Comparison of ENCODE assay signal across 8 cellular contexts in genomic region chr15:66252411-66253295, GRCh38. TPM values are rescaled to one million over a fixed set of nuclear protein-coding genes. Genes with fewer than 3 reads are reported as not detected.
DNase-seq lines count a peak whose midpoint lies in the region; ATAC-seq, FAIRE-seq and TF ChIP-seq lines count a peak whose summit lies in the region.

No MANE protein-coding gene starts in this region.

- FAIRE-seq in pancreas (lab: Jason Lieb, UNC), result no peak

- H3K27ac ChIP-seq in RWPE1, result no peak overlapping the region
- H3K27ac ChIP-seq in heart left ventricle, result no peak overlapping the region
- H3K27ac ChIP-seq in pancreas, result no peak overlapping the region
- no peak overlapping the region for H3K27ac ChIP-seq in vagina

- H3K4me1 ChIP-seq in BE2C (no peaks in the 10 kb centered on the region), heart left ventricle (peaks cover 0 to 31% (median 23%) of the 10 kb centered on the region in 12 donors), pancreas (peaks cover 0 to 11% (median 8%) of the 10 kb centered on the region in 3 donors), vagina (peaks cover 34% of the 10 kb centered on the region)

- CTCF ChIA-PET in RWPE1 (lab: Yijun Ruan, JAX), result interaction anchor here (0.6 to 1.0 kb wide), 5 partner anchors 12 to 193 kb away, joined by 3 to 6 read pairs (median 4); no protein-coding TSS in a partner anchor

- H3K4me3 Mint-ChIP-seq in activated naive CD8-positive, alpha-beta T cell treated with anti-CD3 and anti-CD28 coated beads for 36 hours, result peak overlapping the region; percentile 58

- peaks cover 8% of the 10 kb centered on the region for H3K4me1 Mint-ChIP-seq in activated naive CD8-positive, alpha-beta T cell treated with anti-CD3 and anti-CD28 coated beads for 36 hours

- POLR2A ChIA-PET in RWPE1 (lab: Yijun Ruan, JAX; ENCODE audit: low non-redundant PET), result no interaction called here

- H3K9me3 ChIP-seq in BE2C (no peaks in the 10 kb centered on the region), heart left ventricle (no peaks in the 10 kb centered on the region), pancreas (no peaks in the 10 kb centered on the region), vagina (no peaks in the 10 kb centered on the region)

- no peaks in the 10 kb centered on the region for H3K9me3 Mint-ChIP-seq in activated naive CD8-positive, alpha-beta T cell treated with anti-CD3 and anti-CD28 coated beads for 36 hours

- H3K27ac Mint-ChIP-seq in activated naive CD8-positive, alpha-beta T cell treated with anti-CD3 and anti-CD28 coated beads for 36 hours, result no peak overlapping the region

- H3K27me3 Mint-ChIP-seq in activated naive CD8-positive, alpha-beta T cell treated with anti-CD3 and anti-CD28 coated beads for 36 hours, result peaks cover 67% of the 10 kb centered on the region

- no peaks in the 10 kb centered on the region for H3K36me3 Mint-ChIP-seq in activated naive CD8-positive, alpha-beta T cell treated with anti-CD3 and anti-CD28 coated beads for 36 hours

- H3K27me3 ChIP-seq in BE2C, result peaks cover 22% of the 10 kb centered on the region; the same call in 1 of the 2 replicates
- peaks cover 23 to 85% (median 53%) of the 10 kb centered on the region in 9 donors for H3K27me3 ChIP-seq in heart left ventricle
- H3K27me3 ChIP-seq in pancreas, result peaks cover 0 to 13% (median 2%) of the 10 kb centered on the region in 4 donors
- H3K27me3 ChIP-seq in vagina, result no peaks in the 10 kb centered on the region

- intact Hi-C loops in heart left ventricle (cut with DNase I), result no loop called here
- intact Hi-C loops in pancreas (cut with DNase I), result no loop called here
- intact Hi-C loops in vagina (cut with DNase I), result no loop called here

- ATAC-seq in heart left ventricle (peak; percentile 52 to 87 (median 78)), pancreas (peak; percentile 83 to 92 (median 90)), GM18520 (IDR thresholded peaks at IDR 0.05; ENCODE audit: unreplicated experiment) (no peak)

- H3K4me3 ChIP-seq in BE2C (ENCODE audit: low read depth, low read length) (peak overlapping the region; percentile 73), heart left ventricle (peak overlapping the region; percentile 45 to 62 (median 52)), pancreas (peak overlapping the region; percentile 35 to 48 (median 44)), vagina (peak overlapping the region; percentile 40 to 53)

- WGBS in heart left ventricle, 4 donors, result 0 to 1% (median 1%) methylated on average over 41 to 79 of the region's 79 CpGs
- 0% methylated on average over 79 of the region's 79 CpGs for WGBS in pancreas, 2 donors

- no peak for TF ChIP-seq POLR2A in heart left ventricle (IDR thresholded peaks at IDR 0.05)
- no peak for TF ChIP-seq POLR2A in vagina (IDR thresholded peaks at IDR 0.05)

- TF ChIP-seq CTCF in BE2C (IDR thresholded peaks at IDR 0.05; ENCODE audit: low read depth, low read length), result peak; percentile 83
- TF ChIP-seq CTCF in RWPE1 (conservative IDR thresholded peaks at IDR 0.05; ENCODE audit: low read depth), result peak; percentile 95
- peak; percentile 48 to 82 (median 64) for TF ChIP-seq CTCF in heart left ventricle (IDR thresholded peaks at IDR 0.05)
- TF ChIP-seq CTCF in pancreas (IDR thresholded peaks at IDR 0.05), result peak; percentile 49 to 67 (median 56)
- peak in 2 of 3 experiments; percentile 37 to 49 for TF ChIP-seq CTCF in vagina (IDR thresholded peaks at IDR 0.05)

- H3K36me3 ChIP-seq in BE2C (no peaks in the 10 kb centered on the region), heart left ventricle (no peaks in the 10 kb centered on the region), pancreas (no peaks in the 10 kb centered on the region), vagina (no peaks in the 10 kb centered on the region)

- DNase-seq in BE2C, result peak; percentile 85
- peak; percentile 36 for DNase-seq in HCEC 1CT
- peak; percentile 81 for DNase-seq in RWPE1 (ENCODE audit: low spot score)
- DNase-seq in activated naive CD8-positive, alpha-beta T cell treated with anti-CD3 and anti-CD28 coated beads for 36 hours, result peak; percentile 64
- DNase-seq in heart left ventricle, result peak; percentile 30 to 80 (median 43)
- peak; percentile 40 to 89 (median 64) for DNase-seq in pancreas
- no peak for DNase-seq in vagina (ENCODE audit: extremely low spot score in 2 of 2)

RNA-seq across cellular contexts. Expression of gene MEGF11, which starts 0.9 kb away (rescaled TPM):
- 9.6 TPM for polyA plus RNA-seq in BE2C (2012; ENCODE audit: insufficient read depth, insufficient read length, low read depth)
- total RNA-seq in activated naive CD8-positive, alpha-beta T cell treated with anti-CD3 and anti-CD28 coated beads for 36 hours, result not detected
- total RNA-seq in heart left ventricle (not detected), pancreas (under 1 TPM; 0.19 to 0.57 (median 0.37) TPM), vagina (0.25 TPM)
- polyA plus RNA-seq in heart left ventricle (under 1 TPM in 1 of 2 donors, not detected in 1; 0.07 TPM), pancreas (under 1 TPM; 0.34 to 0.87 TPM)

RNA-seq across cellular contexts. Expression of gene DIS3L, which starts 40.7 kb away (rescaled TPM):
- polyA plus RNA-seq in BE2C (2012; ENCODE audit: insufficient read depth, insufficient read length, low read depth), result 13.8 TPM
- 10 to 100 TPM; 22.1 to 23.4 TPM for total RNA-seq in activated naive CD8-positive, alpha-beta T cell treated with anti-CD3 and anti-CD28 coated beads for 36 hours
- total RNA-seq in heart left ventricle, result 10 to 100 TPM; 26.7 to 62.5 (median 35.7) TPM
- 10 to 100 TPM; 13.0 to 16.0 TPM for polyA plus RNA-seq in heart left ventricle
- total RNA-seq in pancreas, result 10 to 100 TPM; 16.8 to 20.2 (median 18.7) TPM
- polyA plus RNA-seq in pancreas, result 10 to 100 TPM in 1 of 2 donors, 1 to 10 TPM in 1; 8.3 to 16.2 TPM
- total RNA-seq in vagina, result 20.9 TPM

Comparison
In these comparisons a context has a peak if more than half of its experiments do, and no peak if none do; other contexts are left out.
1. DNase-seq: peak in BE2C (single experiment), HCEC 1CT (single experiment), RWPE1 (single experiment), activated naive CD8-positive, alpha-beta T cell treated with anti-CD3 and anti-CD28 coated beads for 36 hours (single experiment), heart left ventricle (5 of 5) and pancreas (6 of 6); none in vagina (0 of 2).
2. CTCF ChIP-seq: peak in every context shown above with its lines; median percentile 95 in RWPE1; 83 in BE2C; 64 in heart left ventricle; 56 in pancreas; 43 in vagina.
3. Peak in every context shown above with its lines, with median percentiles within 50 percentile points of each other: H3K4me3 ChIP-seq.